Comparison of ENCODE assay signal across 15 cellular contexts in genomic region chr19:46622118-46622446, GRCh38. TPM values are rescaled to one million over a fixed set of nuclear protein-coding genes. Genes with fewer than 3 reads are reported as not detected.
DNase-seq lines count a peak whose midpoint lies in the region; ATAC-seq and TF ChIP-seq lines count a peak whose summit lies in the region.
"Had no signal": no experiment of that assay in that cellular context is flagged by ENCODE, and none has a peak within 500 bp of the region (broad histone marks: within the 10 kb centered on the region; RNA-seq: fewer than 3 reads in every experiment).

No MANE protein-coding gene starts in this region.

- no peaks in the 10 kb centered on the region for H3K9me3 ChIP-seq in right cardiac atrium (ENCODE audit: control insufficient read depth, low read length)
- H3K9me3 ChIP-seq in transverse colon: no peaks in the 10 kb centered on the region

- WGBS in right cardiac atrium: 63% methylated on average over 7 of the region's 7 CpGs
- 45% methylated on average over 7 of the region's 7 CpGs; no CpG with 5 or more reads in 1 of the 2 donors for WGBS in transverse colon (ENCODE audit: low coverage in 1 of 2), 2 donors

- POLR2A ChIA-PET in activated CD8-positive, alpha-beta T cell treated with anti-CD3 and anti-CD28 coated beads for 36 hours (lab: Charles Lee): interaction anchor here (0.5 to 14.9 kb wide), 6 partner anchors 10 to 492 kb away, joined by 3 to 232 read pairs (median 6); partner anchors contain the start of genes CALM3, DACT3, GNG8 and ZC3H4

- in situ Hi-C loops in transverse colon (cut with MboI; ENCODE audit: low pct_ligation_motif_present in 1 of 4, low pct_unique_long_range_greater_than_20kb in 1 of 4, low sequenced_read_pairs in 3 of 4): no loop called here

- CTCF ChIA-PET in activated CD8-positive, alpha-beta T cell treated with anti-CD3 and anti-CD28 coated beads for 36 hours (lab: Charles Lee): interaction anchor here (1.1 to 19.7 kb wide), 9 partner anchors 8 to 81 kb away, joined by 3 to 300 read pairs (median 5); partner anchors contain the start of gene DACT3

- no peak for TF ChIP-seq EP300 in transverse colon (IDR thresholded peaks at IDR 0.05; ENCODE audit: low read depth)

- no peak for TF ChIP-seq POLR2A in transverse colon (IDR thresholded peaks at IDR 0.05)

- H3K4me3 ChIP-seq in right cardiac atrium (ENCODE audit: low read length) (no peak overlapping the region), transverse colon (no peak overlapping the region)

- no peaks in the 10 kb centered on the region for H3K36me3 ChIP-seq in transverse colon

- peak overlapping the region; percentile 71 for H3K4me3 Mint-ChIP-seq in activated CD8-positive, alpha-beta T cell treated with anti-CD3 and anti-CD28 coated beads for 36 hours

- no peak for TF ChIP-seq CTCF in activated CD8-positive, alpha-beta T cell treated with anti-CD3 and anti-CD28 coated beads for 36 hours (IDR thresholded peaks at IDR 0.05)
- TF ChIP-seq CTCF in transverse colon (IDR thresholded peaks at IDR 0.05): no peak

- no peak for ATAC-seq in left cardiac atrium
- ATAC-seq in left ventricle myocardium superior: no peak
- no peak for ATAC-seq in activated CD8-positive, alpha-beta T cell treated with anti-CD3 and anti-CD28 coated beads for 36 hours
- ATAC-seq in right cardiac atrium: no peak

- DNase-seq in left cardiac atrium: peak; percentile 9
- DNase-seq in left ventricle myocardium superior: no peak
- no peak for DNase-seq in activated CD8-positive, alpha-beta T cell treated with anti-CD3 and anti-CD28 coated beads for 36 hours
- peak in 2 of 3 donors; percentile 6 to 28 for DNase-seq in right cardiac atrium
- DNase-seq in transverse colon: no peak
- DNase-seq in EL: no peak
- DNase-seq in DMS53 (lab: John Stamatoyannopoulos, UW): no peak
- no peak for DNase-seq in inferior parietal cortex (ENCODE audit: extremely low spot score)
- DNase-seq: activated CD4-positive, alpha-beta T cell treated with anti-CD3 and anti-CD28 coated beads, Interleukin-2, amount 50 U/mL, for 1 hour; CD4-positive, alpha-beta memory T cell; MM.1S; NCI-H2107; stimulated activated CD4-positive, alpha-beta T cell treated with anti-CD3 and anti-CD28 coated beads, Interleukin-4, amount 100 ng/mL, for 1 hour had no signal

- intact Hi-C loops in left cardiac atrium (cut with DNase I) (no loop called here), left ventricle myocardium superior (cut with micrococcal nuclease) (no loop called here), right cardiac atrium (cut with DNase I) (no loop called here), transverse colon (cut with DNase I; ENCODE audit: low total_unique reads) (no loop called here)
- intact Hi-C loops in activated CD8-positive, alpha-beta T cell treated with anti-CD3 and anti-CD28 coated beads for 36 hours (cut with micrococcal nuclease): no loop called here

- peaks cover 3% of the 10 kb centered on the region for H3K27me3 Mint-ChIP-seq in activated CD8-positive, alpha-beta T cell treated with anti-CD3 and anti-CD28 coated beads for 36 hours

- H3K36me3 Mint-ChIP-seq in activated CD8-positive, alpha-beta T cell treated with anti-CD3 and anti-CD28 coated beads for 36 hours (ENCODE audit: low read depth): peaks cover 46% of the 10 kb centered on the region
- H3K36me3 Mint-ChIP-seq: CD4-positive, alpha-beta memory T cell had no signal

- peak overlapping the region; percentile 98 for H3K27ac Mint-ChIP-seq in activated CD8-positive, alpha-beta T cell treated with anti-CD3 and anti-CD28 coated beads for 36 hours

- peaks cover 66% of the 10 kb centered on the region for H3K4me1 Mint-ChIP-seq in activated CD8-positive, alpha-beta T cell treated with anti-CD3 and anti-CD28 coated beads for 36 hours (ENCODE audit: low read depth)

- H3K27me3 ChIP-seq in right cardiac atrium (ENCODE audit: control insufficient read depth, insufficient read depth): no peaks in the 10 kb centered on the region
- peaks cover 2% of the 10 kb centered on the region for H3K27me3 ChIP-seq in transverse colon

- H3K4me1 ChIP-seq in right cardiac atrium (ENCODE audit: control insufficient read depth, insufficient read depth, low read length) (peaks cover 6% of the 10 kb centered on the region), transverse colon (peaks cover 22 to 75% (median 31%) of the 10 kb centered on the region in 4 donors)

- H3K27ac ChIP-seq in right cardiac atrium (ENCODE audit: low read length) (no peak overlapping the region), transverse colon (peak overlapping the region in 3 of 4 donors; percentile 68 to 80 (median 75))

- no peaks in the 10 kb centered on the region for H3K9me3 Mint-ChIP-seq in activated CD8-positive, alpha-beta T cell treated with anti-CD3 and anti-CD28 coated beads for 36 hours
- H3K9me3 Mint-ChIP-seq: CD4-positive, alpha-beta memory T cell had no signal

RNA-seq across cellular contexts. Expression of gene PTGIR, which starts 2.8 kb away (rescaled TPM):
- total RNA-seq in left cardiac atrium (10 to 100 TPM in 1 of 2 donors, 1 to 10 TPM in 1; 5.5 to 14.8 TPM), left ventricle myocardium superior (3.0 TPM), right cardiac atrium (10 to 100 TPM in 2 of 4 donors, 1 to 10 TPM in 2; 7.6 to 13.5 (median 9.5) TPM), transverse colon (1 to 10 TPM in 2 of 4 donors, under 1 TPM in 1, not detected in 1; 0.55 to 2.4 (median 2.2) TPM)
- 10 to 100 TPM; 45.4 to 48.8 TPM for total RNA-seq in activated CD8-positive, alpha-beta T cell treated with anti-CD3 and anti-CD28 coated beads for 36 hours
- 6.7 TPM for polyA plus RNA-seq in right cardiac atrium
- total RNA-seq: renal cortical epithelial cell had no signal

RNA-seq across cellular contexts. Expression of gene GNG8, which starts 13.9 kb away (rescaled TPM):
- total RNA-seq in left cardiac atrium: 1 to 10 TPM in 1 of 2 donors, not detected in 1; 5.2 TPM
- total RNA-seq in left ventricle myocardium superior: not detected
- total RNA-seq in activated CD8-positive, alpha-beta T cell treated with anti-CD3 and anti-CD28 coated beads for 36 hours: 10 to 100 TPM; 33.0 to 45.4 TPM
- total RNA-seq in right cardiac atrium: 1 to 10 TPM; 3.0 to 7.4 (median 4.7) TPM
- polyA plus RNA-seq in right cardiac atrium: not detected
- not detected for total RNA-seq in transverse colon
- total RNA-seq: CD4-positive, alpha-beta memory T cell; G401; renal cortical epithelial cell had no signal
- polyA plus RNA-seq: CD4-positive, alpha-beta memory T cell had no signal

RNA-seq across cellular contexts. Expression of gene CALM3, which starts 21.0 kb away (rescaled TPM):
- 100 to 1,000 TPM; 229 to 241 TPM for total RNA-seq in left cardiac atrium
- total RNA-seq in left ventricle myocardium superior: 323 TPM
- total RNA-seq in activated CD8-positive, alpha-beta T cell treated with anti-CD3 and anti-CD28 coated beads for 36 hours: 100 to 1,000 TPM; 565 to 582 TPM
- 100 to 1,000 TPM; 232 to 357 (median 343) TPM for total RNA-seq in right cardiac atrium
- polyA plus RNA-seq in right cardiac atrium: 365 TPM
- 100 to 1,000 TPM; 160 to 923 (median 194) TPM for total RNA-seq in transverse colon

RNA-seq across cellular contexts. Expression of gene DACT3, which starts 38.9 kb away (rescaled TPM):
- total RNA-seq in left cardiac atrium: 10 to 100 TPM; 15.1 to 15.4 TPM
- 14.1 TPM for total RNA-seq in left ventricle myocardium superior
- total RNA-seq in activated CD8-positive, alpha-beta T cell treated with anti-CD3 and anti-CD28 coated beads for 36 hours: 1 to 10 TPM; 5.8 to 6.1 TPM
- 10 to 100 TPM; 24.6 to 46.5 (median 37.2) TPM for total RNA-seq in right cardiac atrium
- polyA plus RNA-seq in right cardiac atrium: 28.3 TPM
- total RNA-seq in transverse colon: 10 to 100 TPM in 1 of 4 donors, 1 to 10 TPM in 3; 5.3 to 27.1 (median 7.5) TPM
- total RNA-seq: CD4-positive, alpha-beta memory T cell; renal cortical epithelial cell had no signal
- polyA plus RNA-seq: CD4-positive, alpha-beta memory T cell had no signal

Comparison
In these comparisons a context has a peak if more than half of its experiments do, and no peak if none do; other contexts are left out.
1. DNase-seq: peak in left cardiac atrium (single experiment) and right cardiac atrium (2 of 3); none in left ventricle myocardium superior (single experiment), activated CD8-positive, alpha-beta T cell treated with anti-CD3 and anti-CD28 coated beads for 36 hours (single experiment), transverse colon (single experiment), EL (single experiment), DMS53 (single experiment) and inferior parietal cortex (single experiment).
2. RNA of gene GNG8, which starts 13.9 kb away (total RNA-seq): 33.0 to 45.4 TPM in activated CD8-positive, alpha-beta T cell treated with anti-CD3 and anti-CD28 coated beads for 36 hours; 5.2 TPM in left cardiac atrium, 3.0 to 7.4 TPM in right cardiac atrium, not detected in left ventricle myocardium superior (single experiment) and not detected in transverse colon; every median in the first group is over 4 times any median in the second.